14 cellular contexts compared by ENCODE assay signal in the genomic region with DNA sequence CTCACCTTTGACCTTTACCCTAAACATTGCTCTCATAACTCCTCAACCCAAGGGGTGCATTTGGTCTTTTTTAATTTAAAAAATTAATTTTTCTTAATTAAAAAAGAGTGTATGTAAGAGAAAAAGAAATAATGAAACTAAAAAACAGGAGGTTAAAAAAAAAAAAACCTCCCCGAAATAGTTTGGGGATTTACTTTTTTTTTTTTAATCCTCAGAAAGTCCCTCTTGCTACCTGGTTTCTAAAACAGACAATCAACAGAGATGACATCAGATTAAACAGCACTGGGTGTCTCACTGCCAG.
DNase-seq lines count a peak whose midpoint lies in the region; ATAC-seq, FAIRE-seq and TF ChIP-seq lines count a peak whose summit lies in the region.
"Had no signal": no experiment of that assay in that cellular context is flagged by ENCODE, and none has a peak within 500 bp of the region (broad histone marks: within the 10 kb centered on the region; RNA-seq: fewer than 3 reads in every experiment).

No MANE protein-coding gene starts in this region.

- DNase-seq in activated naive CD8-positive, alpha-beta T cell treated with anti-CD3 and anti-CD28 coated beads, Interleukin-2, amount 50 U/mL, for 24 hours = no peak
- no peak for DNase-seq in activated naive CD8-positive, alpha-beta T cell treated with anti-CD3 and anti-CD28 coated beads for 36 hours
- DNase-seq in bronchial epithelial cell (ENCODE audit: low read depth) (peak; percentile 58), type B pancreatic cell (ENCODE audit: extremely low spot score, unreplicated experiment) (no peak), ACHN (no peak), CD1c-positive myeloid dendritic cell (ENCODE audit: extremely low spot score) (no peak)
- DNase-seq: activated CD8-positive, alpha-beta memory T cell treated with anti-CD3 and anti-CD28 coated beads, Interleukin-2, amount 50 U/mL, for 4 hours; KG1; NCI-H187; SIG-M5 had no signal

- TF ChIP-seq CTCF in bronchial epithelial cell (IDR thresholded peaks at IDR 0.05; ENCODE audit: insufficient read depth, low read length, severe bottlenecking) (no peak), type B pancreatic cell (conservative IDR thresholded peaks at IDR 0.05) (no peak)

- in situ Hi-C loops in ACHN (cut with HindIII; ENCODE audit: low pct_ligation_motif_present, low pct_unique_long_range_greater_than_20kb, low sequenced_read_pairs) = loop anchor here (25.0 kb wide), 1 partner anchor 285 kb away; no protein-coding TSS in a partner anchor

- peaks cover 6% of the 10 kb centered on the region for H3K36me3 Mint-ChIP-seq in activated naive CD8-positive, alpha-beta T cell treated with anti-CD3 and anti-CD28 coated beads, Interleukin-2, amount 50 U/mL, for 24 hours (ENCODE audit: low read depth)
- H3K36me3 Mint-ChIP-seq in activated naive CD8-positive, alpha-beta T cell treated with anti-CD3 and anti-CD28 coated beads for 36 hours = no peaks in the 10 kb centered on the region
- H3K36me3 Mint-ChIP-seq in type B pancreatic cell = peaks cover 43% of the 10 kb centered on the region

- no peak for ATAC-seq in activated naive CD8-positive, alpha-beta T cell treated with anti-CD3 and anti-CD28 coated beads, Interleukin-2, amount 50 U/mL, for 24 hours
- ATAC-seq in HG03565 (IDR thresholded peaks at IDR 0.05; ENCODE audit: unreplicated experiment) (peak; percentile 17), GM18519 (IDR thresholded peaks at IDR 0.05; ENCODE audit: low FRiP score, unreplicated experiment) (no peak)

- H3K36me3 ChIP-seq in bronchial epithelial cell (ENCODE audit: control insufficient read depth, insufficient read depth, low read length) = peaks cover 22% of the 10 kb centered on the region
- H3K36me3 ChIP-seq: upper lobe of left lung had no signal

- H3K4me3 ChIP-seq in bronchial epithelial cell (ENCODE audit: low read depth, low read length) = no peak overlapping the region
- H3K4me3 ChIP-seq: upper lobe of left lung had no signal

- H3K4me1 Mint-ChIP-seq in activated naive CD8-positive, alpha-beta T cell treated with anti-CD3 and anti-CD28 coated beads, Interleukin-2, amount 50 U/mL, for 24 hours = peaks cover 30% of the 10 kb centered on the region
- peaks cover 4% of the 10 kb centered on the region for H3K4me1 Mint-ChIP-seq in activated naive CD8-positive, alpha-beta T cell treated with anti-CD3 and anti-CD28 coated beads for 36 hours
- peaks cover 54% of the 10 kb centered on the region for H3K4me1 Mint-ChIP-seq in type B pancreatic cell (ENCODE audit: unreplicated experiment)

- H3K9me3 Mint-ChIP-seq in activated naive CD8-positive, alpha-beta T cell treated with anti-CD3 and anti-CD28 coated beads, Interleukin-2, amount 50 U/mL, for 24 hours = peaks cover 5% of the 10 kb centered on the region
- peaks cover 8% of the 10 kb centered on the region for H3K9me3 Mint-ChIP-seq in activated naive CD8-positive, alpha-beta T cell treated with anti-CD3 and anti-CD28 coated beads for 36 hours
- H3K9me3 Mint-ChIP-seq in type B pancreatic cell = peaks cover 9% of the 10 kb centered on the region

- no peak overlapping the region for H3K4me3 Mint-ChIP-seq in activated naive CD8-positive, alpha-beta T cell treated with anti-CD3 and anti-CD28 coated beads, Interleukin-2, amount 50 U/mL, for 24 hours
- no peak overlapping the region for H3K4me3 Mint-ChIP-seq in activated naive CD8-positive, alpha-beta T cell treated with anti-CD3 and anti-CD28 coated beads for 36 hours
- H3K4me3 Mint-ChIP-seq in type B pancreatic cell = no peak overlapping the region

- H3K27me3 ChIP-seq in bronchial epithelial cell (ENCODE audit: control insufficient read depth, insufficient read depth, low read length) = no peaks in the 10 kb centered on the region
- H3K27me3 ChIP-seq: upper lobe of left lung had no signal

- FAIRE-seq in bronchial epithelial cell (lab: Jason Lieb, UNC) = no peak
- FAIRE-seq: D721Med had no signal

- no peaks in the 10 kb centered on the region for H3K27me3 Mint-ChIP-seq in activated naive CD8-positive, alpha-beta T cell treated with anti-CD3 and anti-CD28 coated beads, Interleukin-2, amount 50 U/mL, for 24 hours
- H3K27me3 Mint-ChIP-seq in activated naive CD8-positive, alpha-beta T cell treated with anti-CD3 and anti-CD28 coated beads for 36 hours = peaks cover 16% of the 10 kb centered on the region
- H3K27me3 Mint-ChIP-seq in type B pancreatic cell = no peaks in the 10 kb centered on the region

- peak overlapping the region; percentile 52 for H3K27ac Mint-ChIP-seq in activated naive CD8-positive, alpha-beta T cell treated with anti-CD3 and anti-CD28 coated beads, Interleukin-2, amount 50 U/mL, for 24 hours
- no peak overlapping the region for H3K27ac Mint-ChIP-seq in activated naive CD8-positive, alpha-beta T cell treated with anti-CD3 and anti-CD28 coated beads for 36 hours
- peak overlapping the region; percentile 76 for H3K27ac Mint-ChIP-seq in type B pancreatic cell
